ENCODE assay signal across 10 cellular contexts in genomic region chr16:15952265-15952711, GRCh38. TPM values are rescaled to one million over a fixed set of nuclear protein-coding genes. Genes with fewer than 3 reads are reported as not detected.
DNase-seq lines count a peak whose midpoint lies in the region; ATAC-seq and TF ChIP-seq lines count a peak whose summit lies in the region.
"Had no signal": no experiment of that assay in that cellular context is flagged by ENCODE, and none has a peak within 500 bp of the region (broad histone marks: within the 10 kb centered on the region; RNA-seq: fewer than 3 reads in every experiment).

No MANE protein-coding gene starts in this region.

- H3K79me2 ChIP-seq in PC-3 (ENCODE audit: low read length) (peaks cover 76% of the 10 kb centered on the region), parathyroid adenoma (peaks cover 32% of the 10 kb centered on the region)

- H3K36me3 Mint-ChIP-seq in CD4-positive, alpha-beta memory T cell: peaks cover 2 to 22% of the 10 kb centered on the region in 2 donors
- H3K36me3 Mint-ChIP-seq in central memory CD8-positive, alpha-beta T cell (ENCODE audit: insufficient read depth): peaks cover 17% of the 10 kb centered on the region

- no peaks in the 10 kb centered on the region for H3K27me3 Mint-ChIP-seq in CD4-positive, alpha-beta memory T cell
- H3K27me3 Mint-ChIP-seq in central memory CD8-positive, alpha-beta T cell: no peaks in the 10 kb centered on the region

- peaks cover 35 to 78% (median 60%) of the 10 kb centered on the region in 4 donors for H3K4me1 Mint-ChIP-seq in CD4-positive, alpha-beta memory T cell
- peaks cover 56% of the 10 kb centered on the region for H3K4me1 Mint-ChIP-seq in central memory CD8-positive, alpha-beta T cell

- CTCF ChIA-PET in CD4-positive, alpha-beta memory T cell (lab: Charles Lee; ENCODE audit: partially characterized antibody): interaction anchor here (0.7 kb wide), 1 partner anchor 50 kb away, joined by 4 read pairs; no protein-coding TSS in a partner anchor
- CTCF ChIA-PET in PC-3 (lab: Charles Lee): no interaction called here

- no peak for ATAC-seq in PC-3
- ATAC-seq in central memory CD8-positive, alpha-beta T cell (replicated peaks; ENCODE audit: extremely low read depth, poor library complexity, severe bottlenecking): no peak
- no peak for ATAC-seq in HG02885 (IDR thresholded peaks at IDR 0.05; ENCODE audit: poor library complexity, unreplicated experiment)
- ATAC-seq in GM21526 (IDR thresholded peaks at IDR 0.05; ENCODE audit: low FRiP score, unreplicated experiment): no peak

- no peaks in the 10 kb centered on the region for H3F3A ChIP-seq in PC-3 (ENCODE audit: low read length, unreplicated experiment)

- no peaks in the 10 kb centered on the region for H3K9me2 ChIP-seq in PC-3 (replicated peaks; ENCODE audit: low read length)

- DNase-seq in CD4-positive, alpha-beta memory T cell: peak in 1 of 5 donors; percentile 59
- DNase-seq in PC-3: no peak
- DNase-seq in central memory CD8-positive, alpha-beta T cell (ENCODE audit: low spot score in 2 of 2): no peak
- DNase-seq in HuH-7 (ENCODE audit: low spot score): no peak
- DNase-seq in NCI-H187 treated with DMSO at 0.1 percent for 48 hours (lab: John Stamatoyannopoulos, UW): no peak
- DNase-seq: central memory CD4-positive, alpha-beta T cell; mammary epithelial cell had no signal

- no peak overlapping the region for H3K4me3 ChIP-seq in CD4-positive, alpha-beta memory T cell (ENCODE audit: low read length in 2 of 2)
- H3K4me3 ChIP-seq in PC-3 (ENCODE audit: low read length) (no peak overlapping the region), parathyroid adenoma (ENCODE audit: low read depth, low read length) (peak overlapping the region; percentile 9)

- H3K27me3 ChIP-seq in CD4-positive, alpha-beta memory T cell (ENCODE audit: insufficient read depth, low read length): no peaks in the 10 kb centered on the region
- no peaks in the 10 kb centered on the region for H3K27me3 ChIP-seq in PC-3 (ENCODE audit: low read length)
- H3K27me3 ChIP-seq in parathyroid adenoma (ENCODE audit: control insufficient read depth, insufficient read depth, low read length): no peaks in the 10 kb centered on the region

- POLR2A ChIA-PET in CD4-positive, alpha-beta memory T cell (lab: Charles Lee; ENCODE audit: partially characterized antibody): interaction anchor here (1.4 kb wide), 2 partner anchors 8 to 63 kb away, joined by 5 to 9 read pairs; partner anchors contain the start of gene CEP20
- POLR2A ChIA-PET in PC-3 (lab: Charles Lee; ENCODE audit: unreplicated experiment): no interaction called here

- no peak overlapping the region for H2AFZ ChIP-seq in PC-3 (ENCODE audit: low read length)
- peak overlapping the region; percentile 35 for H2AFZ ChIP-seq in parathyroid adenoma

- H3K27ac Mint-ChIP-seq in CD4-positive, alpha-beta memory T cell: peak overlapping the region; percentile 85 to 94 (median 89)
- H3K27ac Mint-ChIP-seq in central memory CD8-positive, alpha-beta T cell (ENCODE audit: low read depth): peak overlapping the region; percentile 53

- intact Hi-C loops in CD4-positive, alpha-beta memory T cell (cut with micrococcal nuclease): no loop called here
- intact Hi-C loops in PC-3 (cut with micrococcal nuclease): no loop called here

- no peaks in the 10 kb centered on the region for H3K36me3 ChIP-seq in CD4-positive, alpha-beta memory T cell (ENCODE audit: insufficient read depth, low read length)
- H3K36me3 ChIP-seq in PC-3 (ENCODE audit: low read depth, low read length) (no peaks in the 10 kb centered on the region), parathyroid adenoma (ENCODE audit: control insufficient read depth, insufficient read depth, low read length) (no peaks in the 10 kb centered on the region)

- H3K4me3 Mint-ChIP-seq in CD4-positive, alpha-beta memory T cell: peak overlapping the region in 7 of 8 donors; percentile 70 to 98 (median 96)
- peak overlapping the region; percentile 94 for H3K4me3 Mint-ChIP-seq in central memory CD8-positive, alpha-beta T cell

- H4K20me1 ChIP-seq in PC-3 (ENCODE audit: low read length): 0 out of 2 replicates have a peak, but pooled peaks cover 4% of the 10 kb centered on the region

- TF ChIP-seq CTCF in PC-3 (conservative IDR thresholded peaks at IDR 0.05; ENCODE audit: low read depth, low read length) (no peak), parathyroid adenoma (IDR thresholded peaks at IDR 0.05) (no peak)

- no peaks in the 10 kb centered on the region for H3K9me3 ChIP-seq in CD4-positive, alpha-beta memory T cell (ENCODE audit: control insufficient read depth in 1 of 2, low read length in 2 of 2)
- no peaks in the 10 kb centered on the region for H3K9me3 ChIP-seq in PC-3 (ENCODE audit: low read length)
- no peaks in the 10 kb centered on the region for H3K9me3 ChIP-seq in parathyroid adenoma (ENCODE audit: control insufficient read depth, low read length)

- peaks cover 72% of the 10 kb centered on the region for H3K4me1 ChIP-seq in CD4-positive, alpha-beta memory T cell (ENCODE audit: insufficient read depth, low read length)
- peaks cover 9% of the 10 kb centered on the region for H3K4me1 ChIP-seq in PC-3 (ENCODE audit: insufficient read depth, low read length)
- H3K4me1 ChIP-seq in parathyroid adenoma: peaks cover 3% of the 10 kb centered on the region

- H3K4me2 ChIP-seq in PC-3 (ENCODE audit: low read length) (0 out of 2 replicates have a peak overlapping the region, but pooled peaks have one; percentile 15), parathyroid adenoma (ENCODE audit: low read length) (peak overlapping the region; percentile 53)

- H3K9me3 Mint-ChIP-seq in CD4-positive, alpha-beta memory T cell: no peaks in the 10 kb centered on the region
- H3K9me3 Mint-ChIP-seq in central memory CD8-positive, alpha-beta T cell: no peaks in the 10 kb centered on the region

- no TSS peak for BruUV-seq in PC-3 (replicated peaks; lab: Mats Ljungman, UMichigan)

- H3K9ac ChIP-seq in PC-3 (ENCODE audit: low read length): no peak overlapping the region
- no peak overlapping the region for H3K9ac ChIP-seq in parathyroid adenoma

- H3K27ac ChIP-seq in CD4-positive, alpha-beta memory T cell (ENCODE audit: low read depth, low read length): peak overlapping the region; percentile 40
- H3K27ac ChIP-seq in PC-3 (ENCODE audit: low read length): no peak overlapping the region
- no peak overlapping the region for H3K27ac ChIP-seq in parathyroid adenoma

RNA-seq across cellular contexts. Expression of gene ABCC1, which starts 2.9 kb away (rescaled TPM):
- 10 to 100 TPM; 57.3 to 69.9 TPM for total RNA-seq in CD4-positive, alpha-beta memory T cell
- polyA plus RNA-seq in CD4-positive, alpha-beta memory T cell: 10 to 100 TPM in 1 of 2 donors, 1 to 10 TPM in 1; 1.9 to 11.0 TPM
- 16.1 and 29.0 TPM in 2 replicates for total RNA-seq in PC-3 (2014; rRNA removed)
